In the genomic region with DNA sequence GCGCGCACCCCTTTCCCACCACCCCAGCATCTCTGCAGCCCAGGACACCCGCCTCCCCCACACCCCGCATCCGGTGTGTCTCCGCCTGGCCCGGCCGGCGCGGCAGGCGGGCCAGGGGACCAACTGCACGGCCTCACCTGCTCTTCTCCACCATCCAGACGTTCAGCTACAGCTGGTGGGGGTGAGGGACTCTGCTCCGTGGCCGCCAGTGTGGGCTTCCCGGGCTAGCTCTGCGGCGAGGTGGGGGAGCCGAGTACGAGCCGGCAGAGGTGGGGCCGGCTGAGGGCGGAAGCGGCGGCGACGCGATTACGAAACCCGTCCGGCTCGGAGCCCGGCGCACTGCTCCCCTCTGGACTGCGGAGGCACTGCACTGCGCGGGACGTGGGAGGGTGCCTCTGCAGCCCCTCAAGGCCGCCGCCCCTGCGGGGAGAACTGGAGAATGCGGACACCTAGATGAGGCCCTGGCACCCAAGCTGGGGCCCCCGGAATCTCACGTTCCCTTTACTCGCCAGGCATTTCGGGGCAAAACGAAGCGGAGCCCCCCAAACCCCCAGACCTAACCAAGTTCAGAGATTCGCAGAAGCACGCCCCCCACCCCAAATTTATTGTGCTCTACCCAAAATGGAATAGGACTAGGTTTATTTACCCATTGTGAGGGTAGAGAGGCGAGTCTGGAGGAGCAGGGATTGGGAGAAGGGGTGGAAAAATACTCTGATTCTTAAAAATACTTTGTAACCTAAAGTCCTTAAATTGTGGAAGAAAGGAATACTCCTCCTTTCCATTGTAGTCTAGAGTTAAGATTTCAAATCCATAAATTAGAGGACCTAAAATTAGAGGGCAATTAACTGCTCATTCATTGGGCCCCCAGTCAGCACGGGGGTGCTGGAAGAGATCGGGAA, we compare ENCODE assay signal across 1 cellular context.
TF ChIP-seq lines count a peak whose summit lies in the region.

A gene with protein sequence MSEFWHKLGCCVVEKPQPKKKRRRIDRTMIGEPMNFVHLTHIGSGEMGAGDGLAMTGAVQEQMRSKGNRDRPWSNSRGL (minus strand): TSS at position 281 of the 899 bp plus-strand sequence. CDS start 3,892 bp downstream, outside the sequence.

TF ChIP-seq in K562, 482 proteins besides CTCF, POLR2A, EP300 and RAD21 (continued from another document and continues in another):
- TF ChIP-seq, protein P1, sequence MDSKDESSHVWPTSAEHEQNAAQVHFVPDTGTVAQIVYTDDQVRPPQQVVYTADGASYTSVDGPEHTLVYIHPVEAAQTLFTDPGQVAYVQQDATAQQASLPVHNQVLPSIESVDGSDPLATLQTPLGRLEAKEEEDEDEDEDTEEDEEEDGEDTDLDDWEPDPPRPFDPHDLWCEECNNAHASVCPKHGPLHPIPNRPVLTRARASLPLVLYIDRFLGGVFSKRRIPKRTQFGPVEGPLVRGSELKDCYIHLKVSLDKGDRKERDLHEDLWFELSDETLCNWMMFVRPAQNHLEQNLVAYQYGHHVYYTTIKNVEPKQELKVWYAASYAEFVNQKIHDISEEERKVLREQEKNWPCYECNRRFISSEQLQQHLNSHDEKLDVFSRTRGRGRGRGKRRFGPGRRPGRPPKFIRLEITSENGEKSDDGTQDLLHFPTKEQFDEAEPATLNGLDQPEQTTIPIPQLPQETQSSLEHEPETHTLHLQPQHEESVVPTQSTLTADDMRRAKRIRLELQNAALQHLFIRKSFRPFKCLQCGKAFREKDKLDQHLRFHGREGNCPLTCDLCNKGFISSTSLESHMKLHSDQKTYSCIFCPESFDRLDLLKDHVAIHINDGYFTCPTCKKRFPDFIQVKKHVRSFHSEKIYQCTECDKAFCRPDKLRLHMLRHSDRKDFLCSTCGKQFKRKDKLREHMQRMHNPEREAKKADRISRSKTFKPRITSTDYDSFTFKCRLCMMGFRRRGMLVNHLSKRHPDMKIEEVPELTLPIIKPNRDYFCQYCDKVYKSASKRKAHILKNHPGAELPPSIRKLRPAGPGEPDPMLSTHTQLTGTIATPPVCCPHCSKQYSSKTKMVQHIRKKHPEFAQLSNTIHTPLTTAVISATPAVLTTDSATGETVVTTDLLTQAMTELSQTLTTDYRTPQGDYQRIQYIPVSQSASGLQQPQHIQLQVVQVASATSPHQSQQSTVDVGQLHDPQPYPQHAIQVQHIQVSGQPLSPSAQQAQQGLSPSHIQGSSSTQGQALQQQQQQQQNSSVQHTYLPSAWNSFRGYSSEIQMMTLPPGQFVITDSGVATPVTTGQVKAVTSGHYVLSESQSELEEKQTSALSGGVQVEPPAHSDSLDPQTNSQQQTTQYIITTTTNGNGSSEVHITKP (IDR thresholded peaks at IDR 0.05; ENCODE audit: partially characterized antibody): peak; percentile 87
- TF ChIP-seq, protein P2, sequence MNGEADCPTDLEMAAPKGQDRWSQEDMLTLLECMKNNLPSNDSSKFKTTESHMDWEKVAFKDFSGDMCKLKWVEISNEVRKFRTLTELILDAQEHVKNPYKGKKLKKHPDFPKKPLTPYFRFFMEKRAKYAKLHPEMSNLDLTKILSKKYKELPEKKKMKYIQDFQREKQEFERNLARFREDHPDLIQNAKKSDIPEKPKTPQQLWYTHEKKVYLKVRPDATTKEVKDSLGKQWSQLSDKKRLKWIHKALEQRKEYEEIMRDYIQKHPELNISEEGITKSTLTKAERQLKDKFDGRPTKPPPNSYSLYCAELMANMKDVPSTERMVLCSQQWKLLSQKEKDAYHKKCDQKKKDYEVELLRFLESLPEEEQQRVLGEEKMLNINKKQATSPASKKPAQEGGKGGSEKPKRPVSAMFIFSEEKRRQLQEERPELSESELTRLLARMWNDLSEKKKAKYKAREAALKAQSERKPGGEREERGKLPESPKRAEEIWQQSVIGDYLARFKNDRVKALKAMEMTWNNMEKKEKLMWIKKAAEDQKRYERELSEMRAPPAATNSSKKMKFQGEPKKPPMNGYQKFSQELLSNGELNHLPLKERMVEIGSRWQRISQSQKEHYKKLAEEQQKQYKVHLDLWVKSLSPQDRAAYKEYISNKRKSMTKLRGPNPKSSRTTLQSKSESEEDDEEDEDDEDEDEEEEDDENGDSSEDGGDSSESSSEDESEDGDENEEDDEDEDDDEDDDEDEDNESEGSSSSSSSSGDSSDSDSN (IDR thresholded peaks at IDR 0.05; ENCODE audit: borderline replicate concordance in 1 of 2, low read depth in 2 of 2, low read length in 2 of 2): peak; percentile 87 to 88; a peak in 3 of 4 replicates
- TF ChIP-seq ETV6 (IDR thresholded peaks at IDR 0.05; ENCODE audit: borderline replicate concordance in 1 of 2, low read depth in 2 of 2, low read length in 1 of 2): peak in 1 of 2 experiments; percentile 52; a peak in 1 of 4 replicates
- TF ChIP-seq ETV6 (CRISPR knock-in tag; IDR thresholded peaks at IDR 0.05; ENCODE audit: borderline replicate concordance): peak; percentile 58; the same call in 1 of the 2 replicates
- peak; percentile 100 for TF ChIP-seq SMAD4 (CRISPR knock-in tag; conservative IDR thresholded peaks at IDR 0.05)
- TF ChIP-seq HNRNPL (IDR thresholded peaks at IDR 0.05; ENCODE audit: low read depth, low read length): peak; percentile 42; the same call in 1 of the 2 replicates
- TF ChIP-seq, protein P3, sequence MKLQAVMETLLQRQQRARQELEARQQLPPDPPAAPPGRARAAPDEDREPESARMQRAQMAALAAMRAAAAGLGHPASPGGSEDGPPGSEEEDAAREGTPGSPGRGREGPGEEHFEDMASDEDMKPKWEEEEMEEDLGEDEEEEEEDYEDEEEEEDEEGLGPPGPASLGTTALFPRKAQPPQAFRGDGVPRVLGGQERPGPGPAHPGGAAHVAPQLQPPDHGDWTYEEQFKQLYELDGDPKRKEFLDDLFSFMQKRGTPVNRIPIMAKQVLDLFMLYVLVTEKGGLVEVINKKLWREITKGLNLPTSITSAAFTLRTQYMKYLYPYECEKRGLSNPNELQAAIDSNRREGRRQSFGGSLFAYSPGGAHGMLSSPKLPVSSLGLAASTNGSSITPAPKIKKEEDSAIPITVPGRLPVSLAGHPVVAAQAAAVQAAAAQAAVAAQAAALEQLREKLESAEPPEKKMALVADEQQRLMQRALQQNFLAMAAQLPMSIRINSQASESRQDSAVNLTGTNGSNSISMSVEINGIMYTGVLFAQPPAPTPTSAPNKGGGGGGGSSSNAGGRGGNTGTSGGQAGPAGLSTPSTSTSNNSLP (IDR thresholded peaks at IDR 0.05; ENCODE audit: borderline replicate concordance, low read depth, low read length): no peak
- peak; percentile 74 for TF ChIP-seq TOE1 (IDR thresholded peaks at IDR 0.05; ENCODE audit: borderline replicate concordance)
- TF ChIP-seq TOE1 (CRISPR knock-in tag; IDR thresholded peaks at IDR 0.05; ENCODE audit: borderline replicate concordance, low read depth): 0 out of 2 replicates have a peak, but pooled peaks have one; percentile 56
- TF ChIP-seq, protein P4, sequence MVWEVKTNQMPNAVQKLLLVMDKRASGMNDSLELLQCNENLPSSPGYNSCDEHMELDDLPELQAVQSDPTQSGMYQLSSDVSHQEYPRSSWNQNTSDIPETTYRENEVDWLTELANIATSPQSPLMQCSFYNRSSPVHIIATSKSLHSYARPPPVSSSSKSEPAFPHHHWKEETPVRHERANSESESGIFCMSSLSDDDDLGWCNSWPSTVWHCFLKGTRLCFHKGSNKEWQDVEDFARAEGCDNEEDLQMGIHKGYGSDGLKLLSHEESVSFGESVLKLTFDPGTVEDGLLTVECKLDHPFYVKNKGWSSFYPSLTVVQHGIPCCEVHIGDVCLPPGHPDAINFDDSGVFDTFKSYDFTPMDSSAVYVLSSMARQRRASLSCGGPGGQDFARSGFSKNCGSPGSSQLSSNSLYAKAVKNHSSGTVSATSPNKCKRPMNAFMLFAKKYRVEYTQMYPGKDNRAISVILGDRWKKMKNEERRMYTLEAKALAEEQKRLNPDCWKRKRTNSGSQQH (CRISPR knock-in tag; IDR thresholded peaks at IDR 0.05): peak; percentile 72; the same call in 1 of the 2 replicates
- TF ChIP-seq MIER1 (IDR thresholded peaks at IDR 0.05; ENCODE audit: low read depth): peak; percentile 42; the same call in 1 of the 2 replicates
- TF ChIP-seq, protein P5, sequence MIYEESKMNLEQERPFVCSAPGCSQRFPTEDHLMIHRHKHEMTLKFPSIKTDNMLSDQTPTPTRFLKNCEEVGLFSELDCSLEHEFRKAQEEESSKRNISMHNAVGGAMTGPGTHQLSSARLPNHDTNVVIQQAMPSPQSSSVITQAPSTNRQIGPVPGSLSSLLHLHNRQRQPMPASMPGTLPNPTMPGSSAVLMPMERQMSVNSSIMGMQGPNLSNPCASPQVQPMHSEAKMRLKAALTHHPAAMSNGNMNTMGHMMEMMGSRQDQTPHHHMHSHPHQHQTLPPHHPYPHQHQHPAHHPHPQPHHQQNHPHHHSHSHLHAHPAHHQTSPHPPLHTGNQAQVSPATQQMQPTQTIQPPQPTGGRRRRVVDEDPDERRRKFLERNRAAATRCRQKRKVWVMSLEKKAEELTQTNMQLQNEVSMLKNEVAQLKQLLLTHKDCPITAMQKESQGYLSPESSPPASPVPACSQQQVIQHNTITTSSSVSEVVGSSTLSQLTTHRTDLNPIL (CRISPR knock-in tag; IDR thresholded peaks at IDR 0.05): no peak
- TF ChIP-seq TCFL5 (CRISPR knock-in tag; conservative IDR thresholded peaks at IDR 0.05): no peak
- TF ChIP-seq RBM15 (IDR thresholded peaks at IDR 0.05; ENCODE audit: insufficient read depth, low read length): no peak
- TF ChIP-seq, protein P6, sequence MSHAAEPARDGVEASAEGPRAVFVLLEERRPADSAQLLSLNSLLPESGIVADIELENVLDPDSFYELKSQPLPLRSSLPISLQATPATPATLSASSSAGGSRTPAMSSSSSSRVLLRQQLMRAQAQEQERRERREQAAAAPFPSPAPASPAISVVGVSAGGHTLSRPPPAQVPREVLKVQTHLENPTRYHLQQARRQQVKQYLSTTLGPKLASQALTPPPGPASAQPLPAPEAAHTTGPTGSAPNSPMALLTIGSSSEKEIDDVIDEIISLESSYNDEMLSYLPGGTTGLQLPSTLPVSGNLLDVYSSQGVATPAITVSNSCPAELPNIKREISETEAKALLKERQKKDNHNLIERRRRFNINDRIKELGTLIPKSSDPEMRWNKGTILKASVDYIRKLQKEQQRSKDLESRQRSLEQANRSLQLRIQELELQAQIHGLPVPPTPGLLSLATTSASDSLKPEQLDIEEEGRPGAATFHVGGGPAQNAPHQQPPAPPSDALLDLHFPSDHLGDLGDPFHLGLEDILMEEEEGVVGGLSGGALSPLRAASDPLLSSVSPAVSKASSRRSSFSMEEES (CRISPR knock-in tag; IDR thresholded peaks at IDR 0.05): no peak
- TF ChIP-seq, protein P7, sequence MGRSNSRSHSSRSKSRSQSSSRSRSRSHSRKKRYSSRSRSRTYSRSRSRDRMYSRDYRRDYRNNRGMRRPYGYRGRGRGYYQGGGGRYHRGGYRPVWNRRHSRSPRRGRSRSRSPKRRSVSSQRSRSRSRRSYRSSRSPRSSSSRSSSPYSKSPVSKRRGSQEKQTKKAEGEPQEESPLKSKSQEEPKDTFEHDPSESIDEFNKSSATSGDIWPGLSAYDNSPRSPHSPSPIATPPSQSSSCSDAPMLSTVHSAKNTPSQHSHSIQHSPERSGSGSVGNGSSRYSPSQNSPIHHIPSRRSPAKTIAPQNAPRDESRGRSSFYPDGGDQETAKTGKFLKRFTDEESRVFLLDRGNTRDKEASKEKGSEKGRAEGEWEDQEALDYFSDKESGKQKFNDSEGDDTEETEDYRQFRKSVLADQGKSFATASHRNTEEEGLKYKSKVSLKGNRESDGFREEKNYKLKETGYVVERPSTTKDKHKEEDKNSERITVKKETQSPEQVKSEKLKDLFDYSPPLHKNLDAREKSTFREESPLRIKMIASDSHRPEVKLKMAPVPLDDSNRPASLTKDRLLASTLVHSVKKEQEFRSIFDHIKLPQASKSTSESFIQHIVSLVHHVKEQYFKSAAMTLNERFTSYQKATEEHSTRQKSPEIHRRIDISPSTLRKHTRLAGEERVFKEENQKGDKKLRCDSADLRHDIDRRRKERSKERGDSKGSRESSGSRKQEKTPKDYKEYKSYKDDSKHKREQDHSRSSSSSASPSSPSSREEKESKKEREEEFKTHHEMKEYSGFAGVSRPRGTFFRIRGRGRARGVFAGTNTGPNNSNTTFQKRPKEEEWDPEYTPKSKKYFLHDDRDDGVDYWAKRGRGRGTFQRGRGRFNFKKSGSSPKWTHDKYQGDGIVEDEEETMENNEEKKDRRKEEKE (IDR thresholded peaks at IDR 0.05; ENCODE audit: borderline replicate concordance in 1 of 2, control insufficient read depth in 1 of 2, low read depth in 2 of 2, low read length in 1 of 2): 0 out of 4 replicates have a peak, but pooled peaks of 1 of the 2 experiments have one; percentile 71
- no peak for TF ChIP-seq CBFB (CRISPR knock-in tag; IDR thresholded peaks at IDR 0.05)
- TF ChIP-seq ZNF57 (CRISPR knock-in tag; IDR thresholded peaks at IDR 0.05): no peak
- TF ChIP-seq ZBED1 (IDR thresholded peaks at IDR 0.05): peak; percentile 77; the same call in 1 of the 2 replicates
- TF ChIP-seq, protein P8, sequence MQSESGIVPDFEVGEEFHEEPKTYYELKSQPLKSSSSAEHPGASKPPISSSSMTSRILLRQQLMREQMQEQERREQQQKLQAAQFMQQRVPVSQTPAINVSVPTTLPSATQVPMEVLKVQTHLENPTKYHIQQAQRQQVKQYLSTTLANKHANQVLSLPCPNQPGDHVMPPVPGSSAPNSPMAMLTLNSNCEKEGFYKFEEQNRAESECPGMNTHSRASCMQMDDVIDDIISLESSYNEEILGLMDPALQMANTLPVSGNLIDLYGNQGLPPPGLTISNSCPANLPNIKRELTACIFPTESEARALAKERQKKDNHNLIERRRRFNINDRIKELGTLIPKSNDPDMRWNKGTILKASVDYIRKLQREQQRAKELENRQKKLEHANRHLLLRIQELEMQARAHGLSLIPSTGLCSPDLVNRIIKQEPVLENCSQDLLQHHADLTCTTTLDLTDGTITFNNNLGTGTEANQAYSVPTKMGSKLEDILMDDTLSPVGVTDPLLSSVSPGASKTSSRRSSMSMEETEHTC (IDR thresholded peaks at IDR 0.05): no peak
- TF ChIP-seq, protein P9, sequence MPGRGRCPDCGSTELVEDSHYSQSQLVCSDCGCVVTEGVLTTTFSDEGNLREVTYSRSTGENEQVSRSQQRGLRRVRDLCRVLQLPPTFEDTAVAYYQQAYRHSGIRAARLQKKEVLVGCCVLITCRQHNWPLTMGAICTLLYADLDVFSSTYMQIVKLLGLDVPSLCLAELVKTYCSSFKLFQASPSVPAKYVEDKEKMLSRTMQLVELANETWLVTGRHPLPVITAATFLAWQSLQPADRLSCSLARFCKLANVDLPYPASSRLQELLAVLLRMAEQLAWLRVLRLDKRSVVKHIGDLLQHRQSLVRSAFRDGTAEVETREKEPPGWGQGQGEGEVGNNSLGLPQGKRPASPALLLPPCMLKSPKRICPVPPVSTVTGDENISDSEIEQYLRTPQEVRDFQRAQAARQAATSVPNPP (IDR thresholded peaks at IDR 0.05; ENCODE audit: borderline replicate concordance, insufficient read depth, insufficient read length): no peak
- peak; percentile 79; the same call in 1 of the 2 replicates for TF ChIP-seq KLF6 (CRISPR knock-in tag; IDR thresholded peaks at IDR 0.05; ENCODE audit: borderline replicate concordance)
- TF ChIP-seq, protein P10, sequence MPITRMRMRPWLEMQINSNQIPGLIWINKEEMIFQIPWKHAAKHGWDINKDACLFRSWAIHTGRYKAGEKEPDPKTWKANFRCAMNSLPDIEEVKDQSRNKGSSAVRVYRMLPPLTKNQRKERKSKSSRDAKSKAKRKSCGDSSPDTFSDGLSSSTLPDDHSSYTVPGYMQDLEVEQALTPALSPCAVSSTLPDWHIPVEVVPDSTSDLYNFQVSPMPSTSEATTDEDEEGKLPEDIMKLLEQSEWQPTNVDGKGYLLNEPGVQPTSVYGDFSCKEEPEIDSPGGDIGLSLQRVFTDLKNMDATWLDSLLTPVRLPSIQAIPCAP (CRISPR knock-in tag; IDR thresholded peaks at IDR 0.05; ENCODE audit: borderline replicate concordance): no peak
- TF ChIP-seq RBM14 (IDR thresholded peaks at IDR 0.05; ENCODE audit: borderline replicate concordance, insufficient read depth, low read depth, low read length): no peak
- TF ChIP-seq DNMT1 (IDR thresholded peaks at IDR 0.05): no peak
- TF ChIP-seq SRSF1 (IDR thresholded peaks at IDR 0.05; ENCODE audit: low read depth, low read length): no peak
- no peak for TF ChIP-seq DIDO1 (tag; IDR thresholded peaks at IDR 0.05; ENCODE audit: low read depth)
- TF ChIP-seq BRD9 (IDR thresholded peaks at IDR 0.05; ENCODE audit: low read depth, partially characterized antibody): peak; percentile 73
